Comparison of ENCODE assay signal across 17 cellular contexts in genomic region chr7:73327922-73328321, GRCh38. TPM values are rescaled to one million over a fixed set of nuclear protein-coding genes. Genes with fewer than 3 reads are reported as not detected.
"Had no signal": no experiment of that assay in that cellular context is flagged by ENCODE, and none has a peak within 500 bp of the region (broad histone marks: within the 10 kb centered on the region; RNA-seq: fewer than 3 reads in every experiment).

A gene with protein sequence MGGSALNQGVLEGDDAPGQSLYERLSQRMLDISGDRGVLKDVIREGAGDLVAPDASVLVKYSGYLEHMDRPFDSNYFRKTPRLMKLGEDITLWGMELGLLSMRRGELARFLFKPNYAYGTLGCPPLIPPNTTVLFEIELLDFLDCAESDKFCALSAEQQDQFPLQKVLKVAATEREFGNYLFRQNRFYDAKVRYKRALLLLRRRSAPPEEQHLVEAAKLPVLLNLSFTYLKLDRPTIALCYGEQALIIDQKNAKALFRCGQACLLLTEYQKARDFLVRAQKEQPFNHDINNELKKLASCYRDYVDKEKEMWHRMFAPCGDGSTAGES (plus strand): TSS chr7:73328161. CDS start chr7:73328429, 268 bp downstream.
TSS of gene TRIM50 (minus strand) at chr7:73328082. CDS start at chr7:73324787, 3,295 bp downstream.

RNA-seq across cellular contexts. Expression of the first gene that starts in this region (rescaled TPM):
- total RNA-seq: naive thymus-derived CD8-positive, alpha-beta T cell; natural killer cell treated with Interleukin-12 subunit alpha and Interleukin-12 subunit beta and Interleukin-15 and Interleukin-18, amount 100 ng/mL, for 72 hours; neural crest cell; omental fat pad; osteocyte; pancreas; pulmonary artery endothelial cell; right atrium auricular region; sciatic nerve; smooth muscle cell; spleen; suprapubic skin; thoracic aorta; tibial nerve; upper lobe of right lung; urinary bladder had no signal
- polyA plus RNA-seq: naive thymus-derived CD8-positive, alpha-beta T cell; smooth muscle cell; urinary bladder had no signal

RNA-seq across cellular contexts. Expression of gene TRIM50, which starts in this region (rescaled TPM):
- total RNA-seq: myocyte; natural killer cell treated with Interleukin-12 subunit alpha and Interleukin-12 subunit beta and Interleukin-15 and Interleukin-18, amount 100 ng/mL, for 72 hours; neural crest cell; osteocyte; pulmonary artery endothelial cell; right atrium auricular region; smooth muscle cell had no signal
- polyA plus RNA-seq: naive thymus-derived CD8-positive, alpha-beta T cell; smooth muscle cell had no signal
